ENCODE assay signal across 20 cellular contexts in the genomic region with DNA sequence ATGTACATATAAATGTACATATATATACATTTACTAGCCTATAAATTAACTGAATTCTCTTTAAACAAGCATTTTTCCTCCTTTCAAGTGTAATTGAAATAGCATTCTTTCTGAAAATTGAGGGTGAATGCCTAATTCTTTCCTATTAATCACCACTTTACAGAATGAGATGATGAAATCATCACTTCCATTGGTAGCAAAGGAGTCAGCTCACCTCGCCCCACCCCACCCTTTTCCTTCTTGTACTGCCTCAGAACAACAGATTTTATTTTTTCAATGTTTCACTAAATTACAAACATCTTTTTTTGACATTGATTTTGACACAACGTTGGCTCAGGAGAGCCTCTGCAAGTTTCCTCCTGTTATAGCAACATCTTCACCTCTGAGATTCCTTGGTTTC.
DNase-seq lines count a peak whose midpoint lies in the region; FAIRE-seq and TF ChIP-seq lines count a peak whose summit lies in the region.
"Had no signal": no experiment of that assay in that cellular context is flagged by ENCODE, and none has a peak within 500 bp of the region (broad histone marks: within the 10 kb centered on the region; RNA-seq: fewer than 3 reads in every experiment).

No MANE protein-coding gene starts in this region.

- H3K27me3 ChIP-seq in PC-9 (ENCODE audit: insufficient read depth, low read depth) (no peaks in the 10 kb centered on the region), bronchial epithelial cell (ENCODE audit: control insufficient read depth, insufficient read depth, low read length) (no peaks in the 10 kb centered on the region), neural progenitor cell (no peaks in the 10 kb centered on the region)

- no peak overlapping the region for H3K27ac Mint-ChIP-seq in neural progenitor cell
- H3K27ac Mint-ChIP-seq: CD4-positive, alpha-beta T cell; HFFc6 had no signal

- H3K4me3 ChIP-seq in PC-9 (no peak overlapping the region), bronchial epithelial cell (ENCODE audit: low read depth, low read length) (no peak overlapping the region), neural progenitor cell (no peak overlapping the region)
- H3K4me3 ChIP-seq: A549 had no signal

- peak; percentile 7 for DNase-seq in DMS 273 (lab: John Stamatoyannopoulos, UW; ENCODE audit: unreplicated experiment)
- no peak for DNase-seq in DMS 273 treated with DMSO at 0.1 percent for 48 hours (lab: John Stamatoyannopoulos, UW)
- DNase-seq in PC-9 = no peak
- peak; percentile 71 for DNase-seq in bronchial epithelial cell (ENCODE audit: low read depth)
- DNase-seq in neural progenitor cell (ENCODE audit: low spot score) = no peak
- no peak for DNase-seq in stimulated activated naive CD4-positive, alpha-beta T cell (lab: John Stamatoyannopoulos, UW)
- no peak for DNase-seq in SW 1271 (lab: John Stamatoyannopoulos, UW)
- DNase-seq in stimulated activated CD4-positive, alpha-beta T cell treated with anti-CD3 and anti-CD28 coated beads, Interleukin-4, amount 100 ng/mL, for 1 hour = no peak
- DNase-seq: AML-193; Caco-2; CD4-positive, alpha-beta T cell; DMS79 treated with DMSO at 0.1 percent for 48 hours; GF-D8; GOT3; H7; HFFc6 had no signal

- POLR2A ChIA-PET in PC-9 (lab: Charles Lee; ENCODE audit: unreplicated experiment) = no interaction called here

- no peak for FAIRE-seq in bronchial epithelial cell (lab: Jason Lieb, UNC)
- FAIRE-seq: A549, HepG2 had no signal

- H2AFZ ChIP-seq in PC-9 (peak overlapping the region; percentile 66; the same call in 1 of the 2 replicates), neural progenitor cell (replicated peaks) (peak overlapping the region; percentile 20)

- H3K36me3 ChIP-seq in PC-9 (ENCODE audit: low read depth) = no peaks in the 10 kb centered on the region
- no peaks in the 10 kb centered on the region for H3K36me3 ChIP-seq in bronchial epithelial cell (ENCODE audit: control insufficient read depth, insufficient read depth, low read length)
- no peaks in the 10 kb centered on the region for H3K36me3 ChIP-seq in neural progenitor cell

- no peaks in the 10 kb centered on the region for H3K27me3 Mint-ChIP-seq in neural progenitor cell (ENCODE audit: insufficient read depth, low read depth)
- H3K27me3 Mint-ChIP-seq: CD4-positive, alpha-beta T cell had no signal

- H3K9ac ChIP-seq in neural progenitor cell = no peak overlapping the region

- no peaks in the 10 kb centered on the region for H4K20me1 ChIP-seq in PC-9 (ENCODE audit: insufficient read depth)
- no peaks in the 10 kb centered on the region for H4K20me1 ChIP-seq in neural progenitor cell (ENCODE audit: low read depth)

- H3K79me2 ChIP-seq in PC-9 (ENCODE audit: low read depth) = no peaks in the 10 kb centered on the region
- H3K79me2 ChIP-seq in neural progenitor cell (ENCODE audit: low read depth) = no peaks in the 10 kb centered on the region

- no peaks in the 10 kb centered on the region for H3K36me3 Mint-ChIP-seq in neural progenitor cell

- no peak overlapping the region for H3K4me3 Mint-ChIP-seq in neural progenitor cell
- H3K4me3 Mint-ChIP-seq: CD4-positive, alpha-beta T cell; HFFc6 had no signal

- no peak for TF ChIP-seq CTCF in PC-9 (conservative IDR thresholded peaks at IDR 0.05)
- no peak for TF ChIP-seq CTCF in bronchial epithelial cell (IDR thresholded peaks at IDR 0.05; ENCODE audit: insufficient read depth, low read length, severe bottlenecking)
- TF ChIP-seq CTCF in neural progenitor cell (IDR thresholded peaks at IDR 0.05) = no peak

- H3K4me2 ChIP-seq in PC-9 (no peak overlapping the region), neural progenitor cell (no peak overlapping the region)
- H3K4me2 ChIP-seq: A549 had no signal

- no peaks in the 10 kb centered on the region for H3K4me1 ChIP-seq in PC-9 (replicated peaks; ENCODE audit: insufficient read depth)
- no peaks in the 10 kb centered on the region for H3K4me1 ChIP-seq in neural progenitor cell
- H3K4me1 ChIP-seq: A549, Caco-2 had no signal

- no peaks in the 10 kb centered on the region for H3K9me3 Mint-ChIP-seq in neural progenitor cell
- H3K9me3 Mint-ChIP-seq: HFFc6 had no signal

- H3K27ac ChIP-seq in PC-9 = no peak overlapping the region
- no peak overlapping the region for H3K27ac ChIP-seq in neural progenitor cell
- H3K27ac ChIP-seq: 22Rv1, A549, C4-2B had no signal

- BruUV-seq in PC-9 (replicated peaks; lab: Mats Ljungman, UMichigan) = no TSS peak

- CTCF ChIA-PET in PC-9 (lab: Charles Lee) = no interaction called here

- H3K9me3 ChIP-seq in PC-9 (ENCODE audit: insufficient read depth, low read depth) (peaks cover 3% of the 10 kb centered on the region; the same call in 1 of the 2 replicates), neural progenitor cell (ENCODE audit: low read depth) (no peaks in the 10 kb centered on the region)
- H3K9me3 ChIP-seq: A549, Caco-2 had no signal

- H3F3A ChIP-seq in PC-9 (ENCODE audit: insufficient read depth, low read depth) (no peaks in the 10 kb centered on the region), neural progenitor cell (ENCODE audit: low read depth) (no peaks in the 10 kb centered on the region)

- intact Hi-C loops in PC-9 (cut with micrococcal nuclease; ENCODE audit: unreplicated experiment) = no loop called here

- H3K9me2 ChIP-seq in PC-9 (ENCODE audit: insufficient read depth) = no peaks in the 10 kb centered on the region

- H3K4me1 Mint-ChIP-seq in neural progenitor cell = no peaks in the 10 kb centered on the region

Comparison
In these comparisons a context has a peak if more than half of its experiments do, and no peak if none do; other contexts are left out.
1. DNase-seq: peak in DMS 273 (single experiment) and bronchial epithelial cell (single experiment); none in DMS 273 treated with DMSO at 0.1 percent for 48 hours (single experiment), PC-9 (0 of 2), neural progenitor cell (single experiment), stimulated activated naive CD4-positive, alpha-beta T cell (0 of 6), SW 1271 (0 of 2) and stimulated activated CD4-positive, alpha-beta T cell treated with anti-CD3 and anti-CD28 coated beads, Interleukin-4, amount 100 ng/mL, for 1 hour (single experiment).